ENCODE assay signal across 23 cellular contexts in genomic region chr10:97174276-97174775, GRCh38. TPM values are rescaled to one million over a fixed set of nuclear protein-coding genes. Genes with fewer than 3 reads are reported as not detected.
DNase-seq lines count a peak whose midpoint lies in the region; ATAC-seq, FAIRE-seq and TF ChIP-seq lines count a peak whose summit lies in the region.
"Had no signal": no experiment of that assay in that cellular context is flagged by ENCODE, and none has a peak within 500 bp of the region (broad histone marks: within the 10 kb centered on the region; RNA-seq: fewer than 3 reads in every experiment).

No MANE protein-coding gene starts in this region.

- H3K27me3 ChIP-seq in H1 (replicated peaks in 1 of 4; ENCODE audit: control insufficient read depth in 3 of 4, extremely low read depth in 1 of 4, insufficient read depth in 3 of 4, low read length in 3 of 4) (peaks cover 0 to 4% (median 1%) of the 10 kb centered on the region in 4 experiments; a peak in 1 of 7 replicates), MM.1S (replicated peaks; ENCODE audit: insufficient read depth, low read length) (peaks cover 18% of the 10 kb centered on the region)

- TF ChIP-seq POLR2A in H1 (IDR thresholded peaks at IDR 0.05; ENCODE audit: control extremely low read depth in 1 of 2, low read depth in 2 of 2, low read length in 2 of 2): no peak

- no peak for ATAC-seq in left cardiac atrium
- ATAC-seq: GM12878, GM23338 had no signal

- H2BK15ac ChIP-seq in H1 (ENCODE audit: low read length): no peak overlapping the region

- no peak overlapping the region for H2BK20ac ChIP-seq in H1 (ENCODE audit: low read length)

- TF ChIP-seq RAD21 in H1 (IDR thresholded peaks at IDR 0.05 in 1 of 2, conservative IDR thresholded peaks at IDR 0.05 in 1 of 2; ENCODE audit: low read depth in 2 of 2, low read length in 2 of 2): no peak

- no peaks in the 10 kb centered on the region; the same call in 1 of the 2 replicates for H3K23me2 ChIP-seq in H1 (ENCODE audit: low read depth, low read length)

- H3K36me3 ChIP-seq in H1 (ENCODE audit: control insufficient read depth in 2 of 4, insufficient read depth in 4 of 4, low read length in 3 of 4) (no peaks in the 10 kb centered on the region), MM.1S (replicated peaks; ENCODE audit: insufficient read depth, low read length) (no peaks in the 10 kb centered on the region)
- H3K36me3 ChIP-seq: BLaER1 treated with 17β-estradiol and CSF1 and Interleukin-3, amounts not matched to agents 10 nM and 100 nM; HAP-1 had no signal

- H4K5ac ChIP-seq in H1 (ENCODE audit: insufficient read length, low read depth, low read length): no peak overlapping the region

- TF ChIP-seq CTCF in H1 (IDR thresholded peaks at IDR 0.05; ENCODE audit: control extremely low read depth in 1 of 3, insufficient read depth in 1 of 3, low read depth in 1 of 3, low read length in 3 of 3) (no peak), MM.1S (IDR thresholded peaks at IDR 0.05; ENCODE audit: low read length) (no peak)

- H2BK12ac ChIP-seq in H1 (ENCODE audit: low read depth, low read length): 0 out of 2 replicates have a peak overlapping the region, but pooled peaks have one; percentile 27

- H3K27ac ChIP-seq in H1 (ENCODE audit: low read depth, low read length) (no peak overlapping the region), MM.1S (ENCODE audit: low read length) (no peak overlapping the region)
- H3K27ac ChIP-seq: 22Rv1; BLaER1 treated with 17β-estradiol and CSF1 and Interleukin-3, amounts not matched to agents 10 nM and 100 nM had no signal

- FAIRE-seq in H1 (lab: Jason Lieb, UNC): no peak
- FAIRE-seq: A204.1, D721Med, GM12878, GM19239, H54 had no signal

- H4K20me1 ChIP-seq in H1 (replicated peaks in 1 of 2; ENCODE audit: control insufficient read depth in 1 of 2, insufficient read depth in 2 of 2, low read length in 2 of 2) (no peaks in the 10 kb centered on the region), MM.1S (ENCODE audit: insufficient read depth, low read length) (no peaks in the 10 kb centered on the region)

- H2BK5ac ChIP-seq in H1 (ENCODE audit: low read depth, low read length): no peak overlapping the region

- CTCF ChIA-PET in H1 (lab: Charles Lee; ENCODE audit: partially characterized antibody): interaction anchor here (0.6 to 20.0 kb wide), 13 partner anchors 9 to 293 kb away, joined by 3 to 320 read pairs (median 5); no protein-coding TSS in a partner anchor

- no peak overlapping the region for H3K4ac ChIP-seq in H1 (replicated peaks; ENCODE audit: insufficient read length, low read depth, low read length)

- H3K14ac ChIP-seq in H1 (ENCODE audit: insufficient read length): no peak overlapping the region

- H2AK5ac ChIP-seq in H1 (ENCODE audit: low read depth, low read length): no peak overlapping the region

- H2AFZ ChIP-seq in H1 (ENCODE audit: low read length) (no peak overlapping the region), MM.1S (ENCODE audit: low read length) (no peak overlapping the region)
- H2AFZ ChIP-seq: GM23338 had no signal

- H2BK120ac ChIP-seq in H1 (replicated peaks; ENCODE audit: low read depth, low read length): no peak overlapping the region

- no peak overlapping the region for H3K23ac ChIP-seq in H1 (ENCODE audit: insufficient read length)

- WGBS in H1 (ENCODE audit: extremely low coverage in 1 of 2, insufficient coverage in 1 of 2, insufficient read length in 1 of 2, insufficient replicate concordance in 2 of 2, low coverage in 1 of 2, low lambda C conversion rate in 2 of 2, missing lambda C conversion rate in 1 of 2), 2 experiments: 97% methylated on average over 3 of the region's 5 CpGs; no CpG with 5 or more reads in 1 of the 2 experiments

- H3K79me1 ChIP-seq in H1 (ENCODE audit: low read depth, low read length): no peaks in the 10 kb centered on the region

- H3K9me2 ChIP-seq in MM.1S (replicated peaks; ENCODE audit: insufficient read depth, low read length): no peaks in the 10 kb centered on the region

- peak overlapping the region; percentile 47; the same call in 1 of the 2 replicates for H4K8ac ChIP-seq in H1 (ENCODE audit: extremely low read depth, insufficient read depth, low read length)

- no peak overlapping the region for H3K56ac ChIP-seq in H1 (replicated peaks; ENCODE audit: insufficient read length, low read depth, low read length)

- intact Hi-C loops in posterior vena cava (cut with DNase I) (no loop called here), left cardiac atrium (cut with DNase I) (no loop called here)

- no peak overlapping the region for H3K4me2 ChIP-seq in H1 (ENCODE audit: insufficient read depth in 1 of 2, low read depth in 2 of 2, low read length in 2 of 2)
- no peak overlapping the region for H3K4me2 ChIP-seq in MM.1S (ENCODE audit: low read depth, low read length)
- H3K4me2 ChIP-seq: BLaER1 treated with 17β-estradiol and CSF1 and Interleukin-3, amounts not matched to agents 10 nM and 100 nM; GM23338 had no signal

- no peak overlapping the region for H3K18ac ChIP-seq in H1 (ENCODE audit: extremely low read depth, low read length)

- H4K91ac ChIP-seq in H1 (replicated peaks; ENCODE audit: insufficient read length, low read length): no peak overlapping the region

- no peaks in the 10 kb centered on the region for H3F3A ChIP-seq in MM.1S (ENCODE audit: insufficient read depth, low read length)

- H3K4me3 ChIP-seq in H1 (ENCODE audit: extremely low read depth in 1 of 4, insufficient read depth in 2 of 4, low read depth in 3 of 4, low read length in 4 of 4): no peak overlapping the region
- no peak overlapping the region for H3K4me3 ChIP-seq in MM.1S (ENCODE audit: low read length)
- H3K4me3 ChIP-seq: BLaER1 treated with 17β-estradiol and CSF1 and Interleukin-3, amounts not matched to agents 10 nM and 100 nM; GM12878; GM23338; HAP-1 had no signal

- no peaks in the 10 kb centered on the region for H3K9me3 ChIP-seq in H1 (ENCODE audit: insufficient read depth in 2 of 2, low read depth in 1 of 2, low read length in 1 of 2)
- no peaks in the 10 kb centered on the region for H3K9me3 ChIP-seq in MM.1S (replicated peaks; ENCODE audit: insufficient read depth, low read length)
- H3K9me3 ChIP-seq: BLaER1 treated with 17β-estradiol and CSF1 and Interleukin-3, amounts not matched to agents 10 nM and 100 nM; HAP-1 had no signal

- H3K79me2 ChIP-seq in H1 (ENCODE audit: control insufficient read depth in 1 of 2, insufficient read depth in 2 of 2, low read length in 2 of 2) (no peaks in the 10 kb centered on the region), MM.1S (ENCODE audit: low read length) (no peaks in the 10 kb centered on the region)

- POLR2A ChIA-PET in H1 (lab: Charles Lee; ENCODE audit: partially characterized antibody): interaction anchor here (1.6 kb wide), 1 partner anchor 10 kb away, joined by 7 read pairs; no protein-coding TSS in a partner anchor

- H3K4me1 ChIP-seq in H1 (replicated peaks in 1 of 4; ENCODE audit: control insufficient read depth in 3 of 4, insufficient read depth in 4 of 4, low read length in 3 of 4) (peaks cover 0 to under 1% (median 0%) of the 10 kb centered on the region in 4 experiments; a peak in 3 of 7 replicates), MM.1S (ENCODE audit: low read length) (no peaks in the 10 kb centered on the region)
- H3K4me1 ChIP-seq: HAP-1 had no signal

- no peak for TF ChIP-seq EP300 in H1 (IDR thresholded peaks at IDR 0.05; ENCODE audit: borderline replicate concordance in 1 of 2, low read depth in 2 of 2, low read length in 2 of 2)

- H3K9ac ChIP-seq in H1 (replicated peaks in 1 of 4; ENCODE audit: extremely low read depth in 1 of 4, low read depth in 3 of 4, low read length in 3 of 4) (no peak overlapping the region), MM.1S (ENCODE audit: low read length) (no peak overlapping the region)
- H3K9ac ChIP-seq: BLaER1 treated with 17β-estradiol and CSF1 and Interleukin-3, amounts not matched to agents 10 nM and 100 nM had no signal

- peak; percentile 5 for DNase-seq in NCI-H82 (lab: John Stamatoyannopoulos, UW)
- DNase-seq in NCI-H82 treated with DMSO at 0.1 percent for 48 hours (lab: John Stamatoyannopoulos, UW; ENCODE audit: unreplicated experiment): no peak
- no peak for DNase-seq in H1 (ENCODE audit: low read depth in 1 of 2, low spot score in 2 of 2)
- DNase-seq in posterior vena cava (ENCODE audit: low spot score): peak; percentile 69
- DNase-seq in HUDEP-2 (lab: John Stamatoyannopoulos, UW; ENCODE audit: unreplicated experiment in 76 of 76): no peak
- DNase-seq in left cardiac atrium: no peak
- DNase-seq in UCSD-AML1 (lab: John Stamatoyannopoulos, UW; ENCODE audit: unreplicated experiment): no peak
- no peak for DNase-seq in MM.1S
- DNase-seq: CD4-positive, alpha-beta T cell; CD8-positive, alpha-beta memory T cell; DMS 273 treated with DMSO at 0.1 percent for 48 hours; DMS79; EL; GDM1 had no signal

TF ChIP-seq in H1, 55 proteins besides CTCF, POLR2A, EP300 and RAD21 (continues in another document):
- TF ChIP-seq MAFK (IDR thresholded peaks at IDR 0.05; ENCODE audit: low read depth, low read length) (no peak), SRF (IDR thresholded peaks at IDR 0.05; ENCODE audit: low read depth, low read length) (no peak), CEBPB (IDR thresholded peaks at IDR 0.05; ENCODE audit: low read depth, low read length) (no peak), CBX8 (IDR thresholded peaks at IDR 0.05; ENCODE audit: borderline replicate concordance, low read depth, low read length) (no peak), TAF1 (IDR thresholded peaks at IDR 0.05; ENCODE audit: low read depth, low read length) (no peak), SAP30 (IDR thresholded peaks at IDR 0.05; ENCODE audit: insufficient read depth, insufficient replicate concordance, low read length) (no peak), NRF1 (IDR thresholded peaks at IDR 0.05; ENCODE audit: low read depth, low read length) (no peak), BRCA1 (IDR thresholded peaks at IDR 0.05; ENCODE audit: low read depth, low read length) (no peak), CHD1 (IDR thresholded peaks at IDR 0.05; ENCODE audit: low read depth, low read length) (no peak)
- TF ChIP-seq, protein P1, sequence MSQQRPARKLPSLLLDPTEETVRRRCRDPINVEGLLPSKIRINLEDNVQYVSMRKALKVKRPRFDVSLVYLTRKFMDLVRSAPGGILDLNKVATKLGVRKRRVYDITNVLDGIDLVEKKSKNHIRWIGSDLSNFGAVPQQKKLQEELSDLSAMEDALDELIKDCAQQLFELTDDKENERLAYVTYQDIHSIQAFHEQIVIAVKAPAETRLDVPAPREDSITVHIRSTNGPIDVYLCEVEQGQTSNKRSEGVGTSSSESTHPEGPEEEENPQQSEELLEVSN (IDR thresholded peaks at IDR 0.05): no peak

RNA-seq across cellular contexts. Expression of gene SLIT1, which starts 11.4 kb away (rescaled TPM):
- 0.88 and 1.2 TPM in 2 replicates for total RNA-seq in H1 (2021; fragmentation: NEBNext Ultra II Directional; extraction: Animal tissue kit (Norgen Biotek cat#: 25700))
- 0.70 and 1.1 TPM in 2 replicates for polyA plus RNA-seq in H1 (2011; rRNA removed)
- 0.79 TPM for polyA plus RNA-seq in H1 (2011; cell fraction: cytosol; rRNA removed)
- polyA plus RNA-seq in H1 (2011; cell fraction: nucleus; rRNA removed): 3.4 TPM
- 0.50 to 0.74 TPM (median 0.57 TPM) in 4 replicates for polyA plus RNA-seq in H1 (2012, experiment 1 of 2)
- polyA plus RNA-seq in H1 (2012, experiment 2 of 2): 0.26 TPM
- polyA plus RNA-seq in H1 (2013, experiment 1 of 2): 0.53 TPM
- 0.39 TPM for polyA plus RNA-seq in H1 (2013, experiment 2 of 2)
- polyA minus RNA-seq in H1 (2011; rRNA and poly(A)+ RNA removed): 0.78 and 1.0 TPM in 2 replicates
- 0.44 TPM for polyA minus RNA-seq in H1 (2011; cell fraction: cytosol; rRNA and poly(A)+ RNA removed)
- polyA minus RNA-seq in H1 (2011; cell fraction: nucleus; rRNA and poly(A)+ RNA removed): 2.9 TPM
- total RNA-seq in posterior vena cava (under 1 TPM; 0.23 to 0.33 TPM), left cardiac atrium (under 1 TPM; 0.24 to 0.31 TPM)

Comparison
In these comparisons a context has a peak if more than half of its experiments do, and no peak if none do; other contexts are left out.
1. DNase-seq: peak in NCI-H82 (single experiment) and posterior vena cava (single experiment); none in NCI-H82 treated with DMSO at 0.1 percent for 48 hours (single experiment), H1 (0 of 2), HUDEP-2 (0 of 76), left cardiac atrium (single experiment), UCSD-AML1 (single experiment) and MM.1S (single experiment).